In the genomic region with DNA sequence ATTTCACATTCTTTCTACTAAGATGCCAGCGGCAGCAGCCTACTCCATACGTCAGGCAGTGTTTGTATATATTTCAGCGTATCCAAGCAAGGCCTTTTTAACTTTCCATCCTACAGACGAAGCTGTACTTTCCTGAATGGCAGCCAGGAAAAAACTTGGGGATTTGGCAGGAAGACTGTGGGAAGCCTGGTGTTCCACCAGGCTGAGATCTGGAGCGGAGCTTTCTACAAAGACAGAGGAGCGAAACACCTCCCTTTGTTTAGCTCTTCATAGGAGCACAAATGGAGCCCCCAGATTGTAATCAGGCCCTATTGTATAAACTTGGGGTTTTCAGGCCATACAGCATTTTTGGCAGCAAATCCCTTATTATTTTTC, we compare ENCODE assay signal across 10 cellular contexts.
DNase-seq lines count a peak whose midpoint lies in the region; ATAC-seq and TF ChIP-seq lines count a peak whose summit lies in the region.
"Had no signal": no experiment of that assay in that cellular context is flagged by ENCODE, and none has a peak within 500 bp of the region (broad histone marks: within the 10 kb centered on the region; RNA-seq: fewer than 3 reads in every experiment).

No MANE protein-coding gene starts in this region.

- ATAC-seq in PC-3, result no peak

- 0 out of 2 replicates have a peak overlapping the region, but pooled peaks have one; percentile 51 for H3K4me3 ChIP-seq in PC-3 (ENCODE audit: low read length)
- H3K4me3 ChIP-seq in epithelial cell of esophagus (ENCODE audit: low read length), result no peak overlapping the region
- H3K4me3 ChIP-seq in transverse colon, result no peak overlapping the region
- no peak overlapping the region for H3K4me3 ChIP-seq in BE2C (ENCODE audit: low read depth, low read length)

- CTCF ChIA-PET in PC-3 (lab: Charles Lee), result no interaction called here

- TF ChIP-seq CTCF in PC-3 (conservative IDR thresholded peaks at IDR 0.05; ENCODE audit: low read depth, low read length) (no peak), epithelial cell of esophagus (IDR thresholded peaks at IDR 0.05; ENCODE audit: insufficient read depth, low read depth, low read length, missing control alignments) (no peak), mesothelial cell of epicardium (IDR thresholded peaks at IDR 0.05; ENCODE audit: unreplicated experiment) (no peak), transverse colon (IDR thresholded peaks at IDR 0.05) (peak in 1 of 5 experiments; percentile 27), GM10266 (IDR thresholded peaks at IDR 0.05; ENCODE audit: control insufficient read depth, insufficient read depth, low read depth, missing control alignments) (no peak), BE2C (IDR thresholded peaks at IDR 0.05; ENCODE audit: low read depth, low read length) (no peak)

- H3K9me3 ChIP-seq in PC-3 (ENCODE audit: low read length) (no peaks in the 10 kb centered on the region), transverse colon (no peaks in the 10 kb centered on the region), BE2C (no peaks in the 10 kb centered on the region)

- H3K4me1 ChIP-seq in PC-3 (ENCODE audit: insufficient read depth, low read length) (peaks cover 51% of the 10 kb centered on the region), transverse colon (peaks cover 0 to 37% (median 8%) of the 10 kb centered on the region in 4 donors), BE2C (no peaks in the 10 kb centered on the region)

- no peak for TF ChIP-seq EP300 in transverse colon (IDR thresholded peaks at IDR 0.05; ENCODE audit: low read depth)

- no peaks in the 10 kb centered on the region for H3K79me2 ChIP-seq in PC-3 (ENCODE audit: low read length)

- DNase-seq in PC-3 (no peak), epithelial cell of esophagus (ENCODE audit: low read depth) (peak; percentile 18), mesothelial cell of epicardium (ENCODE audit: low spot score in 2 of 2, unreplicated experiment in 2 of 2) (no peak), transverse colon (peak; percentile 15), GM10266 (ENCODE audit: extremely low spot score) (no peak), BE2C (no peak), HuH-7 (ENCODE audit: low spot score) (no peak)
- DNase-seq in activated CD4-positive, alpha-beta T cell treated with anti-CD3 and anti-CD28 coated beads, Interleukin-2, amount 50 U/mL, for 4 hours, result no peak
- DNase-seq: NCI-H526 treated with DMSO at 0.1 percent for 48 hours had no signal

- H3K36me3 Mint-ChIP-seq in mesothelial cell of epicardium, result no peaks in the 10 kb centered on the region

- H3K27ac Mint-ChIP-seq in mesothelial cell of epicardium, result peak overlapping the region; percentile 95

- no peaks in the 10 kb centered on the region for H3K27me3 Mint-ChIP-seq in mesothelial cell of epicardium (ENCODE audit: low read depth)

- H3K9me2 ChIP-seq in PC-3 (replicated peaks; ENCODE audit: low read length), result no peaks in the 10 kb centered on the region

- no peaks in the 10 kb centered on the region for H3K27me3 ChIP-seq in PC-3 (ENCODE audit: low read length)
- no peaks in the 10 kb centered on the region for H3K27me3 ChIP-seq in transverse colon
- H3K27me3 ChIP-seq in BE2C, result no peaks in the 10 kb centered on the region

- no TSS peak for BruUV-seq in PC-3 (replicated peaks; lab: Mats Ljungman, UMichigan)

- H3K4me2 ChIP-seq in PC-3 (ENCODE audit: low read length), result peak overlapping the region; percentile 80

- TF ChIP-seq POLR2A in transverse colon (IDR thresholded peaks at IDR 0.05), result no peak

- 65 to 82% methylated on average over 5 to 6 of the region's 6 CpGs for WGBS in transverse colon (ENCODE audit: low coverage in 1 of 2), 2 donors

- POLR2A ChIA-PET in PC-3 (lab: Charles Lee; ENCODE audit: unreplicated experiment), result interaction anchor here (0.7 kb wide), 1 partner anchor 174 kb away, joined by 3 read pairs; no protein-coding TSS in a partner anchor

- H3F3A ChIP-seq in PC-3 (ENCODE audit: low read length, unreplicated experiment), result peaks cover 7% of the 10 kb centered on the region

- peak overlapping the region; percentile 44; the same call in 1 of the 2 replicates for H3K9ac ChIP-seq in PC-3 (ENCODE audit: low read length)

- H3K4me3 Mint-ChIP-seq in mesothelial cell of epicardium, result no peak overlapping the region
- H3K4me3 Mint-ChIP-seq: central memory CD8-positive, alpha-beta T cell had no signal

- peaks cover under 1% of the 10 kb centered on the region for H3K9me3 Mint-ChIP-seq in mesothelial cell of epicardium
- H3K9me3 Mint-ChIP-seq: central memory CD8-positive, alpha-beta T cell had no signal

- in situ Hi-C loops in transverse colon (cut with MboI; ENCODE audit: low pct_ligation_motif_present in 1 of 4, low pct_unique_long_range_greater_than_20kb in 1 of 4, low sequenced_read_pairs in 3 of 4), result no loop called here

- peaks cover 43% of the 10 kb centered on the region for H3K4me1 Mint-ChIP-seq in mesothelial cell of epicardium
- H3K4me1 Mint-ChIP-seq: central memory CD8-positive, alpha-beta T cell had no signal

- intact Hi-C loops in PC-3 (cut with micrococcal nuclease), result loop anchor here (2.0 kb wide), 3 partner anchors 81 to 171 kb away; a partner anchor contains a TSS
- intact Hi-C loops in transverse colon (cut with DNase I; ENCODE audit: low total_unique reads), result loop anchor here (10.0 kb wide), 1 partner anchor 171 kb away; a partner anchor contains a TSS

- H2AFZ ChIP-seq in PC-3 (ENCODE audit: low read length), result no peak overlapping the region

- peak overlapping the region; percentile 91 for H3K27ac ChIP-seq in PC-3 (ENCODE audit: low read length)
- H3K27ac ChIP-seq in transverse colon, result peak overlapping the region; percentile 76 to 88 (median 82)

- H4K20me1 ChIP-seq in PC-3 (ENCODE audit: low read length), result no peaks in the 10 kb centered on the region

- H3K36me3 ChIP-seq in PC-3 (ENCODE audit: low read depth, low read length) (no peaks in the 10 kb centered on the region), transverse colon (no peaks in the 10 kb centered on the region), BE2C (no peaks in the 10 kb centered on the region)

Comparison
In these comparisons a context has a peak if more than half of its experiments do, and no peak if none do; other contexts are left out.
1. DNase-seq: peak in epithelial cell of esophagus (single experiment) and transverse colon (single experiment); none in PC-3 (single experiment), mesothelial cell of epicardium (0 of 2), GM10266 (single experiment), BE2C (single experiment), activated CD4-positive, alpha-beta T cell treated with anti-CD3 and anti-CD28 coated beads, Interleukin-2, amount 50 U/mL, for 4 hours (0 of 2) and HuH-7 (single experiment).